Comparison of ENCODE assay signal across 8 cellular contexts in the genomic region with DNA sequence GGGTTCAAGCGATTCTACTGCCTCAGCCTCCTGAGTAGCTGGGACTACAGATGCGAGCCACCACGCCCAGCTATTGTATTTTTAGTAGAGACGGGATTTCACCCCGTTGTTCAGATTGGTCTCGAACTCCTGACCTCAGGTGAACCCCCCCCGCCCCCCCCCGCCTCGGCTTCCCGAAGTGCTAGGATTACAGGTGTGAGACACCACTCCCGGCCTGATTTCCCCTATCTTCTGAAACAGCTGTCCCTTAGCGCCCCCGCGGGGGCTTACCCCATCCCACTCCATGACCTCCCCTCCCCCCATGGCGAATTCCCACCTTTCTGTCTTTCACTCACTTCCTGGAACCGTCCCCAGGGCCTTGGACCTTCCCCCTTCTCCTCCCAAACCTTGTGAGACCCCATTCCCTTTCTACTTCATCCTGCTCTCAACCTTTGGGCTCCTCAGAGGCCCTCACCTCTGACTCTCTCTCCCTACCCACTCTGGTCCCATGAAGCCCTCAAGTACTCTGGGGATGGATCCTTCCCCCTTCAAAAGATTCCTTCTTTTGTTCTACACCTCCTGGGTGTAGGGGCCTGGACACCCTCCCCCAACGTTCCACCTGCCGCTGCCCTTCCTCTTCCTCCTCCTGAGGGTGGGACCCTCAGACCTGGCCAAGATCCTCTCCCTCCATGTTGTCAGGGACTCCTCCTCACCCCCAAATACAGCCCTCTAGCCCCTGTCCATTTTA. TPM values are rescaled to one million over a fixed set of nuclear protein-coding genes. Genes with fewer than 3 reads are reported as not detected.
DNase-seq lines count a peak whose midpoint lies in the region; ATAC-seq, FAIRE-seq and TF ChIP-seq lines count a peak whose summit lies in the region.

No MANE protein-coding gene starts in this region.

- TF ChIP-seq POLR2A in A549 (IDR thresholded peaks at IDR 0.05; ENCODE audit: low read length), result no peak

- FAIRE-seq in A549 (lab: Jason Lieb, UNC), result no peak
- FAIRE-seq in HTR-8/SVneo (lab: Jason Lieb, UNC), result no peak

- H3K27me3 ChIP-seq in HUES6 (ENCODE audit: control insufficient read depth, insufficient read depth, low read length), result no peaks in the 10 kb centered on the region
- H3K27me3 ChIP-seq in mucosa of rectum (ENCODE audit: control insufficient read depth in 2 of 2, insufficient read depth in 2 of 2, low read length in 2 of 2), result no peaks in the 10 kb centered on the region

- no peak for DNase-seq in A549 (ENCODE audit: low read depth in 1 of 2, low spot score in 1 of 2)
- DNase-seq in cardiac fibroblast (ENCODE audit: low read depth in 2 of 2), result no peak
- DNase-seq in activated CD4-positive, CD25-positive, alpha-beta regulatory T cell treated with anti-CD3 and anti-CD28 coated beads, Interleukin-2, amount 50 U/mL, for 72 hours, result no peak
- no peak for DNase-seq in NCI-H187 treated with DMSO at 0.1 percent for 48 hours (lab: John Stamatoyannopoulos, UW)
- DNase-seq in HTR-8/SVneo (ENCODE audit: insufficient read length, low spot score), result no peak

- H3K9ac ChIP-seq in HUES6 (ENCODE audit: low read length) (peak overlapping the region; percentile 91), mucosa of rectum (ENCODE audit: low read depth in 1 of 2, low read length in 2 of 2) (peak overlapping the region; percentile 88 to 99)

- peak overlapping the region; percentile 76 for H3K4me2 ChIP-seq in A549

- WGBS in A549 (ENCODE audit: missing lambda C conversion rate), result 10% methylated on average over 14 of the region's 18 CpGs

- peak overlapping the region; percentile 97 to 98 for H3K27ac ChIP-seq in A549
- H3K27ac ChIP-seq in HUES6 (ENCODE audit: low read depth, low read length), result peak overlapping the region; percentile 96; the same call in 1 of the 2 replicates
- H3K27ac ChIP-seq in mucosa of rectum (ENCODE audit: low read depth in 2 of 2, low read length in 2 of 2), result peak overlapping the region; percentile 98 to 100

- TF ChIP-seq RAD21 in A549 (conservative IDR thresholded peaks at IDR 0.05 in 1 of 2, IDR thresholded peaks at IDR 0.05 in 1 of 2), result no peak

- H3K9me3 ChIP-seq in A549 (no peaks in the 10 kb centered on the region), HUES6 (ENCODE audit: control insufficient read depth, insufficient read depth, low read depth, low read length) (no peaks in the 10 kb centered on the region), mucosa of rectum (ENCODE audit: control insufficient read depth in 2 of 2, low read length in 2 of 2) (no peaks in the 10 kb centered on the region)

- CTCF ChIA-PET in A549 (lab: Yijun Ruan, JAX), result interaction anchor here (1.0 to 20.7 kb wide), 8 partner anchors 7 to 428 kb away, joined by 3 to 996 read pairs (median 4); partner anchors contain the start of genes CCDC88B, ESRRA and RPS6KA4

- TF ChIP-seq EP300 in A549 (IDR thresholded peaks at IDR 0.05), result no peak

- H3K36me3 ChIP-seq in HUES6 (ENCODE audit: control insufficient read depth, insufficient read depth, low read length) (peaks cover 54% of the 10 kb centered on the region), mucosa of rectum (ENCODE audit: control insufficient read depth in 2 of 2, insufficient read depth in 2 of 2, low read length in 2 of 2) (peaks cover 30 to 36% of the 10 kb centered on the region in 2 donors)

- ATAC-seq in A549, result no peak
- no peak for ATAC-seq in HG02798 (IDR thresholded peaks at IDR 0.05; ENCODE audit: poor library complexity, unreplicated experiment)

- TF ChIP-seq CTCF in A549 (IDR thresholded peaks at IDR 0.05) (no peak), cardiac fibroblast (IDR thresholded peaks at IDR 0.05; ENCODE audit: low read depth, low read length) (no peak)

- H3K4me3 ChIP-seq in A549, result peak overlapping the region; percentile 80
- H3K4me3 ChIP-seq in HUES6 (ENCODE audit: low read depth, low read length), result peak overlapping the region; percentile 86
- peak overlapping the region; percentile 96 to 98 for H3K4me3 ChIP-seq in cardiac fibroblast (replicated peaks in 1 of 2; ENCODE audit: low read depth in 2 of 2, low read length in 2 of 2)
- H3K4me3 ChIP-seq in mucosa of rectum (ENCODE audit: low read length in 2 of 2), result peak overlapping the region; percentile 78 to 96

- POLR2A ChIA-PET in A549 (lab: Yijun Ruan, JAX), result interaction anchor here (1.2 to 2.9 kb wide), 8 partner anchors 8 to 48 kb away, joined by 3 to 50 read pairs (median 9); partner anchors contain the start of gene CCDC88B

- H3K4me1 ChIP-seq in A549 (peaks cover 14% of the 10 kb centered on the region), HUES6 (ENCODE audit: control insufficient read depth, insufficient read depth, low read length) (peaks cover 23% of the 10 kb centered on the region), mucosa of rectum (ENCODE audit: control insufficient read depth in 2 of 2, insufficient read depth in 2 of 2, low read length in 2 of 2) (peaks cover 45 to 53% of the 10 kb centered on the region in 2 donors)

TF ChIP-seq in A549, 52 proteins besides CTCF, POLR2A, EP300 and RAD21:
- no peak for TF ChIP-seq BCL3 (IDR thresholded peaks at IDR 0.05)
- no peak for TF ChIP-seq JUNB (IDR thresholded peaks at IDR 0.05)
- no peak for TF ChIP-seq EHF (CRISPR knock-in tag; IDR thresholded peaks at IDR 0.05)
- TF ChIP-seq ZNF302 (CRISPR knock-in tag; IDR thresholded peaks at IDR 0.05), result no peak

RNA-seq across cellular contexts. Expression of gene PRDX5, which starts 0.9 kb away (rescaled TPM):
- polyA plus RNA-seq in A549 (2011; rRNA removed) (305 and 377 TPM in 2 replicates), A549 (2017; fragmentation: RNase III; extraction: RNeasy Plus Mini Kit Qiagen cat#74134 plus additional on column Dnase treatment) (442 to 500 TPM (median 491 TPM) in 3 replicates)
- 572 and 685 TPM in 2 replicates for polyA plus RNA-seq in A549 (2012; cell fraction: cytosol; rRNA removed)
- 250 and 325 TPM in 2 replicates for polyA plus RNA-seq in A549 (2012; cell fraction: nucleus; rRNA removed)
- polyA minus RNA-seq in A549 (2011; rRNA and poly(A)+ RNA removed), result 81.0 and 91.2 TPM in 2 replicates

RNA-seq across cellular contexts. Expression of gene TRMT112, which starts 1.5 kb away (rescaled TPM):
- polyA plus RNA-seq in A549 (2011; rRNA removed) (305 and 363 TPM in 2 replicates), A549 (2017; fragmentation: RNase III; extraction: RNeasy Plus Mini Kit Qiagen cat#74134 plus additional on column Dnase treatment) (424 to 447 TPM (median 440 TPM) in 3 replicates)
- 405 and 507 TPM in 2 replicates for polyA plus RNA-seq in A549 (2012; cell fraction: cytosol; rRNA removed)
- 233 and 467 TPM in 2 replicates for polyA plus RNA-seq in A549 (2012; cell fraction: nucleus; rRNA removed)
- polyA minus RNA-seq in A549 (2011; rRNA and poly(A)+ RNA removed), result 74.2 and 84.5 TPM in 2 replicates

RNA-seq across cellular contexts. Expression of gene ESRRA, which starts 13.5 kb away (rescaled TPM):
- polyA plus RNA-seq in A549 (2011; rRNA removed) (13.9 and 15.2 TPM in 2 replicates), A549 (2017; fragmentation: RNase III; extraction: RNeasy Plus Mini Kit Qiagen cat#74134 plus additional on column Dnase treatment) (30.9 to 35.5 TPM (median 33.5 TPM) in 3 replicates)
- polyA plus RNA-seq in A549 (2012; cell fraction: cytosol; rRNA removed), result 30.4 and 39.1 TPM in 2 replicates
- polyA plus RNA-seq in A549 (2012; cell fraction: nucleus; rRNA removed), result 43.3 and 53.6 TPM in 2 replicates
- 11.4 and 19.0 TPM in 2 replicates for polyA minus RNA-seq in A549 (2011; rRNA and poly(A)+ RNA removed)

RNA-seq across cellular contexts. Expression of gene CATSPERZ, which starts 18.7 kb away (rescaled TPM):
- polyA plus RNA-seq in A549 (2011; rRNA removed) (1.9 TPM in 2 replicates), A549 (2017; fragmentation: RNase III; extraction: RNeasy Plus Mini Kit Qiagen cat#74134 plus additional on column Dnase treatment) (3.4 to 4.7 TPM (median 4.1 TPM) in 3 replicates)
- 5.9 TPM in 2 replicates for polyA plus RNA-seq in A549 (2012; cell fraction: cytosol; rRNA removed)
- 1.7 and 4.2 TPM in 2 replicates for polyA plus RNA-seq in A549 (2012; cell fraction: nucleus; rRNA removed)
- polyA minus RNA-seq in A549 (2011; rRNA and poly(A)+ RNA removed), result not detected in 2 replicates

RNA-seq across cellular contexts. Expression of gene CCDC88B, which starts 21.1 kb away (rescaled TPM):
- polyA plus RNA-seq in A549 (2011; rRNA removed), result 4.8 and 5.7 TPM in 2 replicates
- 9.6 and 10.2 TPM in 2 replicates for polyA plus RNA-seq in A549 (2012; cell fraction: cytosol; rRNA removed)
- polyA plus RNA-seq in A549 (2012; cell fraction: nucleus; rRNA removed), result 10.0 and 12.3 TPM in 2 replicates
- 8.8 to 10.3 TPM (median 9.7 TPM) in 3 replicates for polyA plus RNA-seq in A549 (2017; fragmentation: RNase III; extraction: RNeasy Plus Mini Kit Qiagen cat#74134 plus additional on column Dnase treatment)
- 1.4 and 1.8 TPM in 2 replicates for polyA minus RNA-seq in A549 (2011; rRNA and poly(A)+ RNA removed)
